8 cellular contexts compared by ENCODE assay signal in genomic region chr10:125060851-125061556, GRCh38.
DNase-seq lines count a peak whose midpoint lies in the region; ATAC-seq and TF ChIP-seq lines count a peak whose summit lies in the region.

No MANE protein-coding gene starts in this region.

- BruUV-seq in PC-9 (replicated peaks; lab: Mats Ljungman, UMichigan) = no TSS peak

- H3K9me3 ChIP-seq in PC-9 (ENCODE audit: insufficient read depth, low read depth) (no peaks in the 10 kb centered on the region), hepatocyte (ENCODE audit: low read depth) (no peaks in the 10 kb centered on the region)

- WGBS in hepatocyte (ENCODE audit: low lambda C conversion rate, missing lambda C conversion rate) = 53% methylated on average over 19 of the region's 19 CpGs

- peaks cover 82% of the 10 kb centered on the region for H3K79me2 ChIP-seq in PC-9 (ENCODE audit: low read depth)
- peaks cover 82% of the 10 kb centered on the region for H3K79me2 ChIP-seq in hepatocyte

- in situ Hi-C loops in GM13976 (cut with MboI; ENCODE audit: low sequenced_read_pairs, unreplicated experiment) (no loop called here), astrocyte of the spinal cord (cut with HindIII; ENCODE audit: low sequenced_read_pairs) (no loop called here)

- peaks cover 37% of the 10 kb centered on the region for H3K4me1 ChIP-seq in PC-9 (replicated peaks; ENCODE audit: insufficient read depth)
- peaks cover 59% of the 10 kb centered on the region for H3K4me1 ChIP-seq in hepatocyte (ENCODE audit: insufficient read depth)

- peaks cover 25% of the 10 kb centered on the region for H3F3A ChIP-seq in PC-9 (ENCODE audit: insufficient read depth, low read depth)

- H3K9me2 ChIP-seq in PC-9 (ENCODE audit: insufficient read depth) (no peaks in the 10 kb centered on the region), hepatocyte (replicated peaks; ENCODE audit: insufficient read depth) (no peaks in the 10 kb centered on the region)

- peak; percentile 80 for DNase-seq in AG08396 (ENCODE audit: low spot score)
- peak; percentile 55 for DNase-seq in GM13976 (ENCODE audit: low spot score)
- peak in 1 of 2 experiments; percentile 67 for DNase-seq in PC-9
- DNase-seq in astrocyte of the spinal cord (ENCODE audit: low read depth, low spot score) = peak; percentile 93
- peak; percentile 88 for DNase-seq in hepatocyte (ENCODE audit: low spot score)
- DNase-seq in renal cortical epithelial cell (ENCODE audit: low read depth) = peak; percentile 87

- H3K4me3 ChIP-seq in PC-9 (no peak overlapping the region), astrocyte of the spinal cord (ENCODE audit: low read depth, low read length) (no peak overlapping the region), hepatocyte (no peak overlapping the region)

- no peak overlapping the region for H3K27ac ChIP-seq in PC-9
- peak overlapping the region; percentile 49 for H3K27ac ChIP-seq in hepatocyte

- H3K27me3 ChIP-seq in PC-9 (ENCODE audit: insufficient read depth, low read depth) = no peaks in the 10 kb centered on the region
- H3K27me3 ChIP-seq in hepatocyte = no peaks in the 10 kb centered on the region

- TF ChIP-seq CTCF in GM13976 (IDR thresholded peaks at IDR 0.05; ENCODE audit: borderline replicate concordance, control extremely low read depth, extremely low read depth, insufficient read depth, missing control alignments) (peak; percentile 42), PC-9 (conservative IDR thresholded peaks at IDR 0.05) (peak; percentile 53), astrocyte of the spinal cord (IDR thresholded peaks at IDR 0.05; ENCODE audit: low read depth, low read length) (peak; percentile 85), hepatocyte (IDR thresholded peaks at IDR 0.05; ENCODE audit: poor library complexity) (peak; percentile 88)

- H4K20me1 ChIP-seq in PC-9 (ENCODE audit: insufficient read depth) (0 out of 2 replicates have a peak, but pooled peaks cover 4% of the 10 kb centered on the region), hepatocyte (ENCODE audit: insufficient read depth, poor library complexity, severe bottlenecking) (peaks cover 65% of the 10 kb centered on the region)

- H2AFZ ChIP-seq in PC-9 (no peak overlapping the region), hepatocyte (no peak overlapping the region)

- H3K36me3 ChIP-seq in PC-9 (ENCODE audit: low read depth) (no peaks in the 10 kb centered on the region), hepatocyte (replicated peaks; ENCODE audit: insufficient read depth, low read depth) (no peaks in the 10 kb centered on the region)

- POLR2A ChIA-PET in PC-9 (lab: Charles Lee; ENCODE audit: unreplicated experiment) = no interaction called here

- no peak for ATAC-seq in HG02610 (IDR thresholded peaks at IDR 0.05; ENCODE audit: unreplicated experiment)
- ATAC-seq in HG02970 (IDR thresholded peaks at IDR 0.05; ENCODE audit: low FRiP score, unreplicated experiment) = no peak

- H3K4me2 ChIP-seq in PC-9 (no peak overlapping the region), hepatocyte (peak overlapping the region; percentile 20)

- CTCF ChIA-PET in PC-9 (lab: Charles Lee) = no interaction called here

- intact Hi-C loops in PC-9 (cut with micrococcal nuclease; ENCODE audit: unreplicated experiment) = loop anchor here (5.0 kb wide), 1 partner anchor 761 kb away; the partner anchor contains the start of genes BCCIP and UROS
